8 cellular contexts compared by ENCODE assay signal in genomic region chr9:63816742-63817621, GRCh38.
DNase-seq lines count a peak whose midpoint lies in the region; ATAC-seq and TF ChIP-seq lines count a peak whose summit lies in the region.

No MANE protein-coding gene starts in this region.

- no peaks in the 10 kb centered on the region for H3K4me1 ChIP-seq in HCT116 (ENCODE audit: control insufficient read depth in 1 of 2, insufficient read depth in 2 of 2, low read length in 2 of 2)
- H3K4me1 ChIP-seq in PC-9 (replicated peaks; ENCODE audit: insufficient read depth) = no peaks in the 10 kb centered on the region
- H3K4me1 ChIP-seq in adrenal gland (replicated peaks in 1 of 2) = no peaks in the 10 kb centered on the region
- no peaks in the 10 kb centered on the region for H3K4me1 ChIP-seq in right atrium auricular region

- CTCF ChIA-PET in HCT116 (lab: Charles Lee) (no interaction called here), PC-9 (lab: Charles Lee) (no interaction called here)

- TF ChIP-seq CTCF in HCT116 (IDR thresholded peaks at IDR 0.05 in 2 of 3, conservative IDR thresholded peaks at IDR 0.05 in 1 of 3; ENCODE audit: borderline replicate concordance in 1 of 3, insufficient read depth in 1 of 3, low read depth in 2 of 3, low read length in 2 of 3) = no peak
- TF ChIP-seq CTCF in PC-9 (conservative IDR thresholded peaks at IDR 0.05) = no peak
- TF ChIP-seq CTCF in adrenal gland (IDR thresholded peaks at IDR 0.05) = no peak
- TF ChIP-seq CTCF in right atrium auricular region (IDR thresholded peaks at IDR 0.05) = no peak

- H3K4me2 ChIP-seq in HCT116 (ENCODE audit: low read length) (no peak overlapping the region), PC-9 (no peak overlapping the region)

- peak; percentile 43 for ATAC-seq in HCT116

- H3K4me3 ChIP-seq in HCT116 (replicated peaks in 1 of 2; ENCODE audit: low read depth in 1 of 2, low read length in 2 of 2) = no peak overlapping the region
- H3K4me3 ChIP-seq in PC-9 = no peak overlapping the region
- H3K4me3 ChIP-seq in adrenal gland = no peak overlapping the region
- peak overlapping the region in 1 of 2 donors; percentile 34 for H3K4me3 ChIP-seq in right atrium auricular region

- WGBS in adrenal gland, 4 donors = 17 to 29% (median 20%) methylated on average over 36 of the region's 36 CpGs

- H3K9me2 ChIP-seq in HCT116 (ENCODE audit: insufficient read depth) (no peaks in the 10 kb centered on the region), PC-9 (ENCODE audit: insufficient read depth) (no peaks in the 10 kb centered on the region)

- BruUV-seq in HCT116 (replicated peaks; lab: Mats Ljungman, UMichigan) = TSS peak; percentile 76
- TSS peak; percentile 37 for BruUV-seq in PC-9 (replicated peaks; lab: Mats Ljungman, UMichigan)

- DNase-seq in GM03348 (ENCODE audit: low spot score) (peak; percentile 91), HCT116 (ENCODE audit: low read depth, low spot score) (no peak), PC-9 (peak; percentile 37 to 62), adrenal gland (peak; percentile 55 to 93 (median 65)), right atrium auricular region (ENCODE audit: low spot score) (peak; percentile 73), retina (peak; percentile 95), NCI-H128 (lab: John Stamatoyannopoulos, UW; ENCODE audit: unreplicated experiment) (no peak)
- no peak for DNase-seq in effector CD8-positive, alpha-beta T cell (lab: John Stamatoyannopoulos, UW)

- no peaks in the 10 kb centered on the region for H3F3A ChIP-seq in PC-9 (ENCODE audit: insufficient read depth, low read depth)

- no peaks in the 10 kb centered on the region for H4K20me1 ChIP-seq in HCT116 (ENCODE audit: insufficient read depth)
- no peaks in the 10 kb centered on the region for H4K20me1 ChIP-seq in PC-9 (ENCODE audit: insufficient read depth)

- H3K79me2 ChIP-seq in HCT116 (ENCODE audit: insufficient read depth, low read length) = no peaks in the 10 kb centered on the region
- H3K79me2 ChIP-seq in PC-9 (ENCODE audit: low read depth) = no peaks in the 10 kb centered on the region

- no peaks in the 10 kb centered on the region for H3K36me3 ChIP-seq in HCT116 (ENCODE audit: control insufficient read depth in 1 of 2, insufficient read depth in 2 of 2, low read length in 2 of 2)
- no peaks in the 10 kb centered on the region for H3K36me3 ChIP-seq in PC-9 (ENCODE audit: low read depth)
- H3K36me3 ChIP-seq in adrenal gland (replicated peaks in 1 of 2) = no peaks in the 10 kb centered on the region
- H3K36me3 ChIP-seq in right atrium auricular region = no peaks in the 10 kb centered on the region

- H2AFZ ChIP-seq in HCT116 (ENCODE audit: low read depth, low read length, poor library complexity, severe bottlenecking) (no peak overlapping the region), PC-9 (no peak overlapping the region)

- no peak for TF ChIP-seq RAD21 in HCT116 (IDR thresholded peaks at IDR 0.05; ENCODE audit: low read depth)

- POLR2A ChIA-PET in HCT116 (lab: Charles Lee) = interaction anchor here (1.1 kb wide), 1 partner anchor 1014 kb away, joined by 3 read pairs; no protein-coding TSS in a partner anchor
- POLR2A ChIA-PET in PC-9 (lab: Charles Lee; ENCODE audit: unreplicated experiment) = interaction anchor here (0.6 kb wide), 1 partner anchor 1013 kb away, joined by 5 read pairs; no protein-coding TSS in a partner anchor

- no peaks in the 10 kb centered on the region; a peak in 2 of 4 replicates for H3K9me3 ChIP-seq in HCT116 (ENCODE audit: control insufficient read depth in 1 of 2, insufficient read depth in 1 of 2, low read depth in 1 of 2, low read length in 2 of 2)
- H3K9me3 ChIP-seq in PC-9 (ENCODE audit: insufficient read depth, low read depth) = no peaks in the 10 kb centered on the region
- H3K9me3 ChIP-seq in adrenal gland (replicated peaks in 1 of 3) = no peaks in the 10 kb centered on the region
- peaks cover 0 to 7% of the 10 kb centered on the region in 2 donors for H3K9me3 ChIP-seq in right atrium auricular region

- H3K9ac ChIP-seq in HCT116 (ENCODE audit: low read length) = no peak overlapping the region

- H3K27me3 ChIP-seq in HCT116 (ENCODE audit: insufficient read depth, low read length) = no peaks in the 10 kb centered on the region
- H3K27me3 ChIP-seq in PC-9 (ENCODE audit: insufficient read depth, low read depth) = no peaks in the 10 kb centered on the region
- H3K27me3 ChIP-seq in adrenal gland = no peaks in the 10 kb centered on the region
- H3K27me3 ChIP-seq in right atrium auricular region = no peaks in the 10 kb centered on the region

- H3K27ac ChIP-seq in HCT116 (ENCODE audit: low read depth, low read length) (no peak overlapping the region), PC-9 (no peak overlapping the region), adrenal gland (no peak overlapping the region), right atrium auricular region (no peak overlapping the region)

- RAD21 ChIA-PET in HCT116 (lab: Charles Lee; ENCODE audit: low non-redundant PET in 1 of 2, low total read pairs in 2 of 2, uncharacterized antibody in 2 of 2, unreplicated experiment in 2 of 2) = no interaction called here

- TF ChIP-seq POLR2A in HCT116 (IDR thresholded peaks at IDR 0.05; ENCODE audit: borderline replicate concordance, extremely low read depth, insufficient read depth, insufficient read length) = no peak
- no peak for TF ChIP-seq POLR2A in adrenal gland (IDR thresholded peaks at IDR 0.05)

- intact Hi-C loops in HCT116 (cut with micrococcal nuclease) = no loop called here
- intact Hi-C loops in PC-9 (cut with micrococcal nuclease; ENCODE audit: unreplicated experiment) = no loop called here
- intact Hi-C loops in adrenal gland (cut with DNase I) = no loop called here

TF ChIP-seq in HCT116, 20 proteins besides CTCF, POLR2A, EP300 and RAD21 (continues in another document):
- TF ChIP-seq, protein P1, sequence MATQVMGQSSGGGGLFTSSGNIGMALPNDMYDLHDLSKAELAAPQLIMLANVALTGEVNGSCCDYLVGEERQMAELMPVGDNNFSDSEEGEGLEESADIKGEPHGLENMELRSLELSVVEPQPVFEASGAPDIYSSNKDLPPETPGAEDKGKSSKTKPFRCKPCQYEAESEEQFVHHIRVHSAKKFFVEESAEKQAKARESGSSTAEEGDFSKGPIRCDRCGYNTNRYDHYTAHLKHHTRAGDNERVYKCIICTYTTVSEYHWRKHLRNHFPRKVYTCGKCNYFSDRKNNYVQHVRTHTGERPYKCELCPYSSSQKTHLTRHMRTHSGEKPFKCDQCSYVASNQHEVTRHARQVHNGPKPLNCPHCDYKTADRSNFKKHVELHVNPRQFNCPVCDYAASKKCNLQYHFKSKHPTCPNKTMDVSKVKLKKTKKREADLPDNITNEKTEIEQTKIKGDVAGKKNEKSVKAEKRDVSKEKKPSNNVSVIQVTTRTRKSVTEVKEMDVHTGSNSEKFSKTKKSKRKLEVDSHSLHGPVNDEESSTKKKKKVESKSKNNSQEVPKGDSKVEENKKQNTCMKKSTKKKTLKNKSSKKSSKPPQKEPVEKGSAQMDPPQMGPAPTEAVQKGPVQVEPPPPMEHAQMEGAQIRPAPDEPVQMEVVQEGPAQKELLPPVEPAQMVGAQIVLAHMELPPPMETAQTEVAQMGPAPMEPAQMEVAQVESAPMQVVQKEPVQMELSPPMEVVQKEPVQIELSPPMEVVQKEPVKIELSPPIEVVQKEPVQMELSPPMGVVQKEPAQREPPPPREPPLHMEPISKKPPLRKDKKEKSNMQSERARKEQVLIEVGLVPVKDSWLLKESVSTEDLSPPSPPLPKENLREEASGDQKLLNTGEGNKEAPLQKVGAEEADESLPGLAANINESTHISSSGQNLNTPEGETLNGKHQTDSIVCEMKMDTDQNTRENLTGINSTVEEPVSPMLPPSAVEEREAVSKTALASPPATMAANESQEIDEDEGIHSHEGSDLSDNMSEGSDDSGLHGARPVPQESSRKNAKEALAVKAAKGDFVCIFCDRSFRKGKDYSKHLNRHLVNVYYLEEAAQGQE (IDR thresholded peaks at IDR 0.05; ENCODE audit: low read depth) = no peak
- TF ChIP-seq, protein P2, sequence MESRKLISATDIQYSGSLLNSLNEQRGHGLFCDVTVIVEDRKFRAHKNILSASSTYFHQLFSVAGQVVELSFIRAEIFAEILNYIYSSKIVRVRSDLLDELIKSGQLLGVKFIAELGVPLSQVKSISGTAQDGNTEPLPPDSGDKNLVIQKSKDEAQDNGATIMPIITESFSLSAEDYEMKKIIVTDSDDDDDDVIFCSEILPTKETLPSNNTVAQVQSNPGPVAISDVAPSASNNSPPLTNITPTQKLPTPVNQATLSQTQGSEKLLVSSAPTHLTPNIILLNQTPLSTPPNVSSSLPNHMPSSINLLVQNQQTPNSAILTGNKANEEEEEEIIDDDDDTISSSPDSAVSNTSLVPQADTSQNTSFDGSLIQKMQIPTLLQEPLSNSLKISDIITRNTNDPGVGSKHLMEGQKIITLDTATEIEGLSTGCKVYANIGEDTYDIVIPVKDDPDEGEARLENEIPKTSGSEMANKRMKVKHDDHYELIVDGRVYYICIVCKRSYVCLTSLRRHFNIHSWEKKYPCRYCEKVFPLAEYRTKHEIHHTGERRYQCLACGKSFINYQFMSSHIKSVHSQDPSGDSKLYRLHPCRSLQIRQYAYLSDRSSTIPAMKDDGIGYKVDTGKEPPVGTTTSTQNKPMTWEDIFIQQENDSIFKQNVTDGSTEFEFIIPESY (IDR thresholded peaks at IDR 0.05; ENCODE audit: extremely low read depth, insufficient replicate concordance, low read length) = no peak
- TF ChIP-seq TCF7L2 (IDR thresholded peaks at IDR 0.05; ENCODE audit: borderline replicate concordance, extremely low read depth, insufficient read depth, insufficient read length) (no peak), SRF (IDR thresholded peaks at IDR 0.05; ENCODE audit: low read depth) (no peak), CBX3 (IDR thresholded peaks at IDR 0.05; ENCODE audit: low read depth) (no peak), EZH2 (IDR thresholded peaks at IDR 0.05) (no peak), JUND (IDR thresholded peaks at IDR 0.05) (no peak), FOSL1 (IDR thresholded peaks at IDR 0.05; ENCODE audit: low read depth) (no peak), SIN3A (IDR thresholded peaks at IDR 0.05; ENCODE audit: low read depth) (no peak), MAX (IDR thresholded peaks at IDR 0.05) (no peak), ZFX (IDR thresholded peaks at IDR 0.05) (no peak), ZNF274 (IDR thresholded peaks at IDR 0.05; ENCODE audit: low read depth, low read length) (no peak), POLR2AphosphoS5 (IDR thresholded peaks at IDR 0.05; ENCODE audit: low read depth, low read length) (no peak), CEBPB (IDR thresholded peaks at IDR 0.05; ENCODE audit: low read depth) (no peak), SP1 (IDR thresholded peaks at IDR 0.05; ENCODE audit: low read depth) (no peak)
- TF ChIP-seq, protein P3, sequence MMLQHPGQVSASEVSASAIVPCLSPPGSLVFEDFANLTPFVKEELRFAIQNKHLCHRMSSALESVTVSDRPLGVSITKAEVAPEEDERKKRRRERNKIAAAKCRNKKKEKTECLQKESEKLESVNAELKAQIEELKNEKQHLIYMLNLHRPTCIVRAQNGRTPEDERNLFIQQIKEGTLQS (IDR thresholded peaks at IDR 0.05) = no peak

Comparison
In these comparisons a context has a peak if more than half of its experiments do, and no peak if none do; other contexts are left out.
1. DNase-seq: peak in GM03348 (single experiment), PC-9 (2 of 2), adrenal gland (7 of 7), right atrium auricular region (single experiment) and retina (single experiment); none in HCT116 (single experiment), effector CD8-positive, alpha-beta T cell (single experiment) and NCI-H128 (single experiment).